1 cellular context compared by ENCODE assay signal in the genomic region with DNA sequence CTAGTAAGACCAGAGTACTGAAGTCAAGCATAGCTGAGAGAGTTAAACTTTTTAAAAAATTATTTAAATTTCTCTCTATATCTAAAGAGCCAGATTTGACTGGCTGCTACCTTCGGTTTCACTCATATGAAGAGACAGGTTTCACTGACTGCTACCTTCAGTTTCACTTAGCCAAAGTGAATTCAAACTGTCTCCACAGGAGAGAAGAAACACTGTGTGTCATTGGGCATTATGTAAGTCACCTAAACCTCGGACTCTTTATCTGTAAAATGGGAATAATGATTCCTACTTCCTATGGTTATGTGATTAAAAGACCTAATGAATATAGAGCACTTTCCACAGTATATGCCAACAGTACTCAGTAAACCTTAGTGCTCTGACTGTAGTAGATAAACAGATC.
TF ChIP-seq lines count a peak whose summit lies in the region.

No MANE protein-coding gene starts in this region.

TF ChIP-seq in GM23338, 12 proteins besides CTCF, POLR2A, EP300 and RAD21 (continued from another document):
- TF ChIP-seq, protein P1, sequence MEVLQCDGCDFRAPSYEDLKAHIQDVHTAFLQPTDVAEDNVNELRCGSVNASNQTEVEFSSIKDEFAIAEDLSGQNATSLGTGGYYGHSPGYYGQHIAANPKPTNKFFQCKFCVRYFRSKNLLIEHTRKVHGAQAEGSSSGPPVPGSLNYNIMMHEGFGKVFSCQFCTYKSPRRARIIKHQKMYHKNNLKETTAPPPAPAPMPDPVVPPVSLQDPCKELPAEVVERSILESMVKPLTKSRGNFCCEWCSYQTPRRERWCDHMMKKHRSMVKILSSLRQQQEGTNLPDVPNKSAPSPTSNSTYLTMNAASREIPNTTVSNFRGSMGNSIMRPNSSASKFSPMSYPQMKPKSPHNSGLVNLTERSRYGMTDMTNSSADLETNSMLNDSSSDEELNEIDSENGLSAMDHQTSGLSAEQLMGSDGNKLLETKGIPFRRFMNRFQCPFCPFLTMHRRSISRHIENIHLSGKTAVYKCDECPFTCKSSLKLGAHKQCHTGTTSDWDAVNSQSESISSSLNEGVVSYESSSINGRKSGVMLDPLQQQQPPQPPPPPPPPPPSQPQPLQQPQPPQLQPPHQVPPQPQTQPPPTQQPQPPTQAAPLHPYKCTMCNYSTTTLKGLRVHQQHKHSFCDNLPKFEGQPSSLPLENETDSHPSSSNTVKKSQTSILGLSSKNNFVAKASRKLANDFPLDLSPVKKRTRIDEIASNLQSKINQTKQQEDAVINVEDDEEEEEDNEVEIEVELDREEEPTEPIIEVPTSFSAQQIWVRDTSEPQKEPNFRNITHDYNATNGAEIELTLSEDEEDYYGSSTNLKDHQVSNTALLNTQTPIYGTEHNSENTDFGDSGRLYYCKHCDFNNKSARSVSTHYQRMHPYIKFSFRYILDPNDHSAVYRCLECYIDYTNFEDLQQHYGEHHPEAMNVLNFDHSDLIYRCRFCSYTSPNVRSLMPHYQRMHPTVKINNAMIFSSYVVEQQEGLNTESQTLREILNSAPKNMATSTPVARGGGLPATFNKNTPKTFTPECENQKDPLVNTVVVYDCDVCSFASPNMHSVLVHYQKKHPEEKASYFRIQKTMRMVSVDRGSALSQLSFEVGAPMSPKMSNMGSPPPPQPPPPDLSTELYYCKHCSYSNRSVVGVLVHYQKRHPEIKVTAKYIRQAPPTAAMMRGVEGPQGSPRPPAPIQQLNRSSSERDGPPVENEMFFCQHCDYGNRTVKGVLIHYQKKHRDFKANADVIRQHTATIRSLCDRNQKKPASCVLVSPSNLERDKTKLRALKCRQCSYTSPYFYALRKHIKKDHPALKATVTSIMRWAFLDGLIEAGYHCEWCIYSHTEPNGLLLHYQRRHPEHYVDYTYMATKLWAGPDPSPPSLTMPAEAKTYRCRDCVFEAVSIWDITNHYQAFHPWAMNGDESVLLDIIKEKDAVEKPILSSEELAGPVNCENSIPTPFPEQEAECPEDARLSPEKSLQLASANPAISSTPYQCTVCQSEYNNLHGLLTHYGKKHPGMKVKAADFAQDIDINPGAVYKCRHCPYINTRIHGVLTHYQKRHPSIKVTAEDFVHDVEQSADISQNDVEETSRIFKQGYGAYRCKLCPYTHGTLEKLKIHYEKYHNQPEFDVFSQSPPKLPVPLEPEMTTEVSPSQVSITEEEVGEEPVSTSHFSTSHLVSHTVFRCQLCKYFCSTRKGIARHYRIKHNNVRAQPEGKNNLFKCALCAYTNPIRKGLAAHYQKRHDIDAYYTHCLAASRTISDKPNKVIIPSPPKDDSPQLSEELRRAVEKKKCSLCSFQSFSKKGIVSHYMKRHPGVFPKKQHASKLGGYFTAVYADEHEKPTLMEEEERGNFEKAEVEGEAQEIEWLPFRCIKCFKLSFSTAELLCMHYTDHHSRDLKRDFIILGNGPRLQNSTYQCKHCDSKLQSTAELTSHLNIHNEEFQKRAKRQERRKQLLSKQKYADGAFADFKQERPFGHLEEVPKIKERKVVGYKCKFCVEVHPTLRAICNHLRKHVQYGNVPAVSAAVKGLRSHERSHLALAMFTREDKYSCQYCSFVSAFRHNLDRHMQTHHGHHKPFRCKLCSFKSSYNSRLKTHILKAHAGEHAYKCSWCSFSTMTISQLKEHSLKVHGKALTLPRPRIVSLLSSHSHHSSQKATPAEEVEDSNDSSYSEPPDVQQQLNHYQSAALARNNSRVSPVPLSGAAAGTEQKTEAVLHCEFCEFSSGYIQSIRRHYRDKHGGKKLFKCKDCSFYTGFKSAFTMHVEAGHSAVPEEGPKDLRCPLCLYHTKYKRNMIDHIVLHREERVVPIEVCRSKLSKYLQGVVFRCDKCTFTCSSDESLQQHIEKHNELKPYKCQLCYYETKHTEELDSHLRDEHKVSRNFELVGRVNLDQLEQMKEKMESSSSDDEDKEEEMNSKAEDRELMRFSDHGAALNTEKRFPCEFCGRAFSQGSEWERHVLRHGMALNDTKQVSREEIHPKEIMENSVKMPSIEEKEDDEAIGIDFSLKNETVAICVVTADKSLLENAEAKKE (CRISPR knock-in tag; IDR thresholded peaks at IDR 0.05), result no peak
